ENCODE assay signal across 21 cellular contexts in genomic region chr4:6955261-6955911, GRCh38. TPM values are rescaled to one million over a fixed set of nuclear protein-coding genes. Genes with fewer than 3 reads are reported as not detected.
DNase-seq lines count a peak whose midpoint lies in the region; ATAC-seq and TF ChIP-seq lines count a peak whose summit lies in the region.
"Had no signal": no experiment of that assay in that cellular context is flagged by ENCODE, and none has a peak within 500 bp of the region (broad histone marks: within the 10 kb centered on the region; RNA-seq: fewer than 3 reads in every experiment).

No MANE protein-coding gene starts in this region.

- no peaks in the 10 kb centered on the region for H3K27me3 ChIP-seq in stomach
- H3K27me3 ChIP-seq in effector memory CD4-positive, alpha-beta T cell (replicated peaks; ENCODE audit: control insufficient read depth, insufficient read depth, low read length, poor library complexity, severe bottlenecking): no peaks in the 10 kb centered on the region
- H3K27me3 ChIP-seq: vagina had no signal

- CTCF ChIA-PET in WTC11 (lab: Charles Lee): interaction anchor here (1.0 to 2.0 kb wide), 4 partner anchors 11 to 116 kb away, joined by 3 to 5 read pairs (median 4); no protein-coding TSS in a partner anchor

- TF ChIP-seq CTCF in WTC11 (IDR thresholded peaks at IDR 0.05) (no peak), stomach (IDR thresholded peaks at IDR 0.05) (no peak)

- ATAC-seq in WTC11 (no peak), left colon (no peak)
- ATAC-seq: A549; activated CD8-positive, alpha-beta memory T cell treated with anti-CD3 and anti-CD28 coated beads, Interleukin-2, amount 10 ng/mL, durations not matched to agents 7 days and 5 days; right cardiac atrium had no signal

- POLR2A ChIA-PET in WTC11 (lab: Charles Lee): interaction anchor here (1.0 kb wide), 1 partner anchor 17 kb away, joined by 4 read pairs; no protein-coding TSS in a partner anchor

- peak overlapping the region; percentile 84 to 87 (median 86) for H3K27ac ChIP-seq in stomach
- no peak overlapping the region for H3K27ac ChIP-seq in effector memory CD4-positive, alpha-beta T cell (ENCODE audit: insufficient read depth, low read length, poor library complexity, severe bottlenecking)
- H3K27ac ChIP-seq: A549, KMS-11, vagina had no signal

- peaks cover 15% of the 10 kb centered on the region for H3K4me1 Mint-ChIP-seq in activated CD4-positive, alpha-beta T cell treated with anti-CD3 and anti-CD28 coated beads, Interleukin-2, amount 10 ng/mL, durations not matched to agents 24 days and 14 days
- peaks cover 40% of the 10 kb centered on the region for H3K4me1 Mint-ChIP-seq in WTC11

- H3K27ac Mint-ChIP-seq in activated CD4-positive, alpha-beta T cell treated with anti-CD3 and anti-CD28 coated beads, Interleukin-2, amount 10 ng/mL, durations not matched to agents 24 days and 14 days: peak overlapping the region; percentile 0
- peak overlapping the region; percentile 93 for H3K27ac Mint-ChIP-seq in WTC11
- H3K27ac Mint-ChIP-seq: activated B cell treated with CpG ODN at 0.5 μM for 24 hours; activated CD8-positive, alpha-beta memory T cell treated with anti-CD3 and anti-CD28 coated beads, Interleukin-2, amount 10 ng/mL, durations not matched to agents 7 days and 5 days had no signal

- H3K36me3 ChIP-seq in stomach: peaks cover 0 to 6% (median 0%) of the 10 kb centered on the region in 4 donors
- no peaks in the 10 kb centered on the region for H3K36me3 ChIP-seq in effector memory CD4-positive, alpha-beta T cell (ENCODE audit: control insufficient read depth, insufficient read depth, low read length)
- H3K36me3 ChIP-seq: vagina had no signal

- WGBS in stomach, 5 donors: 59 to 78% (median 69%) methylated on average over 17 of the region's 17 CpGs

- TF ChIP-seq EP300 in stomach (IDR thresholded peaks at IDR 0.05): no peak

- no peaks in the 10 kb centered on the region for H3K9me3 Mint-ChIP-seq in activated CD4-positive, alpha-beta T cell treated with anti-CD3 and anti-CD28 coated beads, Interleukin-2, amount 10 ng/mL, durations not matched to agents 24 days and 14 days
- 0 out of 2 replicates have a peak, but pooled peaks cover under 1% of the 10 kb centered on the region for H3K9me3 Mint-ChIP-seq in WTC11
- H3K9me3 Mint-ChIP-seq: activated B cell treated with CpG ODN at 0.5 μM for 24 hours had no signal

- peak overlapping the region in 2 of 4 donors; percentile 2 to 3 for H3K4me3 ChIP-seq in stomach
- H3K4me3 ChIP-seq in effector memory CD4-positive, alpha-beta T cell (ENCODE audit: insufficient read depth, low read depth, low read length, poor library complexity, severe bottlenecking): no peak overlapping the region
- H3K4me3 ChIP-seq: A549, vagina had no signal

- no peak overlapping the region for H3K4me3 Mint-ChIP-seq in activated CD4-positive, alpha-beta T cell treated with anti-CD3 and anti-CD28 coated beads, Interleukin-2, amount 10 ng/mL, durations not matched to agents 24 days and 14 days
- H3K4me3 Mint-ChIP-seq in WTC11: no peak overlapping the region
- H3K4me3 Mint-ChIP-seq: activated B cell treated with CpG ODN at 0.5 μM for 24 hours; activated CD8-positive, alpha-beta memory T cell treated with anti-CD3 and anti-CD28 coated beads, Interleukin-2, amount 10 ng/mL, durations not matched to agents 7 days and 5 days had no signal

- peaks cover 53 to 84% (median 72%) of the 10 kb centered on the region in 4 donors for H3K4me1 ChIP-seq in stomach
- H3K4me1 ChIP-seq in effector memory CD4-positive, alpha-beta T cell (ENCODE audit: control insufficient read depth, insufficient read depth, low read length, poor library complexity, severe bottlenecking): no peaks in the 10 kb centered on the region

- intact Hi-C loops in activated CD4-positive, alpha-beta T cell treated with anti-CD3 and anti-CD28 coated beads, Interleukin-2, amount 10 ng/mL, durations not matched to agents 24 days and 14 days (cut with micrococcal nuclease): no loop called here
- intact Hi-C loops in left colon (cut with DNase I, micrococcal nuclease): no loop called here
- intact Hi-C loops in stomach (cut with DNase I; ENCODE audit: low total_unique reads): no loop called here

- TF ChIP-seq POLR2A in stomach (IDR thresholded peaks at IDR 0.05): no peak

- H3K9me3 ChIP-seq in stomach: no peaks in the 10 kb centered on the region
- no peaks in the 10 kb centered on the region for H3K9me3 ChIP-seq in effector memory CD4-positive, alpha-beta T cell (ENCODE audit: control insufficient read depth, low read length)
- H3K9me3 ChIP-seq: A549, vagina had no signal

- DNase-seq in activated CD4-positive, alpha-beta T cell treated with anti-CD3 and anti-CD28 coated beads, Interleukin-2, amount 10 ng/mL, durations not matched to agents 24 days and 14 days: no peak
- DNase-seq in activated CD4-positive, alpha-beta T cell treated with anti-CD3 and anti-CD28 coated beads for 4 hours: no peak
- DNase-seq in WTC11 (ENCODE audit: low spot score) (no peak), left colon (peak; percentile 16 to 29), stomach (peak; percentile 61), NCI-H226 (no peak)
- DNase-seq in stimulated activated CD8-positive, alpha-beta memory T cell treated with anti-CD3 and anti-CD28 coated beads, Interleukin-4, amount 100 ng/mL, for 48 hours: no peak
- DNase-seq in effector memory CD4-positive, alpha-beta T cell: no peak
- DNase-seq: activated B cell treated with CpG ODN at 0.5 μM for 24 hours; activated CD8-positive, alpha-beta memory T cell treated with anti-CD3 and anti-CD28 coated beads, Interleukin-2, amount 10 ng/mL, durations not matched to agents 7 days and 5 days; cerebellar nuclear complex; HCEC 1CT; kidney glomerular epithelial cell; NCI-H1436; NCI-H446; OCI-M1; right cardiac atrium; stimulated activated CD4-positive, alpha-beta T cell treated with anti-CD3 and anti-CD28 coated beads, Interleukin-2, amount 100 ng/mL, for 48 hours had no signal

- no peaks in the 10 kb centered on the region for H3K27me3 Mint-ChIP-seq in activated CD4-positive, alpha-beta T cell treated with anti-CD3 and anti-CD28 coated beads, Interleukin-2, amount 10 ng/mL, durations not matched to agents 24 days and 14 days
- H3K27me3 Mint-ChIP-seq in WTC11 (ENCODE audit: low read depth): no peaks in the 10 kb centered on the region
- H3K27me3 Mint-ChIP-seq: activated B cell treated with CpG ODN at 0.5 μM for 24 hours; activated CD8-positive, alpha-beta memory T cell treated with anti-CD3 and anti-CD28 coated beads, Interleukin-2, amount 10 ng/mL, durations not matched to agents 7 days and 5 days had no signal

- no peaks in the 10 kb centered on the region for H3K36me3 Mint-ChIP-seq in activated CD4-positive, alpha-beta T cell treated with anti-CD3 and anti-CD28 coated beads, Interleukin-2, amount 10 ng/mL, durations not matched to agents 24 days and 14 days (ENCODE audit: low read depth)
- no peaks in the 10 kb centered on the region for H3K36me3 Mint-ChIP-seq in WTC11
- H3K36me3 Mint-ChIP-seq: activated CD8-positive, alpha-beta memory T cell treated with anti-CD3 and anti-CD28 coated beads, Interleukin-2, amount 10 ng/mL, durations not matched to agents 7 days and 5 days had no signal

TF ChIP-seq in WTC11, 78 proteins besides CTCF, POLR2A, EP300 and RAD21 (continues in another document):
- TF ChIP-seq NR3C1 (CRISPR knock-in tag; conservative IDR thresholded peaks at IDR 0.05; ENCODE audit: low read depth): no peak
- TF ChIP-seq NFE2L1 (CRISPR knock-in tag; IDR thresholded peaks at IDR 0.05): no peak
- TF ChIP-seq AFF4 (CRISPR knock-in tag; IDR thresholded peaks at IDR 0.05; ENCODE audit: borderline replicate concordance): no peak
- no peak for TF ChIP-seq ZNF416 (CRISPR knock-in tag; IDR thresholded peaks at IDR 0.05)
- no peak for TF ChIP-seq IRF1 (CRISPR knock-in tag; IDR thresholded peaks at IDR 0.05)

RNA-seq across cellular contexts. Expression of gene TBC1D14, which starts 45.8 kb away (rescaled TPM):
- total RNA-seq in activated CD4-positive, alpha-beta T cell treated with anti-CD3 and anti-CD28 coated beads, Interleukin-2, amount 10 ng/mL, durations not matched to agents 24 days and 14 days: 47.2 and 47.3 TPM in 2 replicates
- total RNA-seq in WTC11 (2021) (42.4 to 45.1 TPM (median 43.4 TPM) in 3 replicates), left colon (10 to 100 TPM; 53.1 to 56.6 TPM), stomach (10 to 100 TPM; 33.5 to 72.4 (median 40.8) TPM)
- 10 to 100 TPM; 19.5 to 42.5 (median 40.0) TPM for polyA plus RNA-seq in stomach

Comparison
In these comparisons a context has a peak if more than half of its experiments do, and no peak if none do; other contexts are left out.
1. DNase-seq: peak in left colon (2 of 2) and stomach (single experiment); none in activated CD4-positive, alpha-beta T cell treated with anti-CD3 and anti-CD28 coated beads, Interleukin-2, amount 10 ng/mL, durations not matched to agents 24 days and 14 days (single experiment), activated CD4-positive, alpha-beta T cell treated with anti-CD3 and anti-CD28 coated beads for 4 hours (0 of 2), WTC11 (single experiment), NCI-H226 (single experiment), stimulated activated CD8-positive, alpha-beta memory T cell treated with anti-CD3 and anti-CD28 coated beads, Interleukin-4, amount 100 ng/mL, for 48 hours (single experiment) and effector memory CD4-positive, alpha-beta T cell (0 of 3).